ENCODE assay signal across 19 cellular contexts in the genomic region with DNA sequence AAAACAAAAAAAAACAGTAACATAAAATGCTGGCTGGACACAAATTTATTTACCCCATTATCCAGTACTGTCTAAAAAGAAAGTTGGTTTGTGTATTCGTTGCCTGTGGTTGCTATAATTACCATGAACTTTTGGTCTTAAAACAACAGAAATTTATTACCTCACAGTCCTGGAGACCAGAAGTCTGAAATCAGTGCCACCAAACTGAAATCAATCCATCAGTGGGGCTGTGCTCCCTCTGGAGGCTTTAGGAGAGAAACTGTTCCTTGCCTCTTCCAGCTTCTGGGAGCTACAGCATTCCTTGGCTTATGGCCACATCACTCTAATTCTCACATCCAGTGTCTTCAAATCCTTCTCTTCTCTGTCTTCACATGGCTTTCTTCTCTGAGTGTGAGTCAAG.
A peak's percentile ranks its signal among the peaks of the same experiment; 100 is the strongest.
DNase-seq lines count a peak whose midpoint lies in the region; ATAC-seq and TF ChIP-seq lines count a peak whose summit lies in the region.
"Had no signal": no experiment of that assay in that cellular context is flagged by ENCODE, and none has a peak within 500 bp of the region (broad histone marks: within the 10 kb centered on the region; RNA-seq: fewer than 3 reads in every experiment).

No MANE protein-coding gene starts in this region.

- H3K4me2 ChIP-seq in SK-N-SH, result no peak overlapping the region

- no peak; the same call in 1 of the 2 replicates for TF ChIP-seq CTCF in SK-N-SH (IDR thresholded peaks at IDR 0.05)
- TF ChIP-seq CTCF in retinal pigment epithelial cell (conservative IDR thresholded peaks at IDR 0.05; ENCODE audit: low read depth, low read length), result peak; percentile 6

- no peaks in the 10 kb centered on the region for H3K36me3 ChIP-seq in SK-N-SH (replicated peaks in 1 of 2; ENCODE audit: control insufficient read depth in 1 of 2, insufficient read depth in 2 of 2, low read length in 1 of 2)

- ATAC-seq in SK-N-SH treated with all-trans-retinoic acid at 6 μM for 48 hours (no peak), left ventricle myocardium superior (no peak)
- ATAC-seq: activated T-cell treated with anti-CD3 and anti-CD28 coated beads, Interleukin-2, amount 50 U/mL, for 72 hours had no signal

- no peak overlapping the region for H3K9ac ChIP-seq in SK-N-SH
- H3K9ac ChIP-seq: parathyroid adenoma had no signal

- H3K79me2 ChIP-seq in SK-N-SH (ENCODE audit: insufficient read depth), result no peaks in the 10 kb centered on the region
- H3K79me2 ChIP-seq: parathyroid adenoma had no signal

- no peak for TF ChIP-seq EP300 in SK-N-SH (IDR thresholded peaks at IDR 0.05; ENCODE audit: borderline replicate concordance in 1 of 2, low read depth in 1 of 2, low read length in 1 of 2)

- no peaks in the 10 kb centered on the region for H3K9me3 ChIP-seq in SK-N-SH

- intact Hi-C loops in left ventricle myocardium superior (cut with micrococcal nuclease), result no loop called here

- CTCF ChIA-PET in SK-N-SH (lab: Yijun Ruan, JAX), result interaction anchor here (1.5 kb wide), 1 partner anchor 9 kb away, joined by 4 read pairs; no protein-coding TSS in a partner anchor

- H3K9me2 ChIP-seq in SK-N-SH, result no peaks in the 10 kb centered on the region

- DNase-seq in SK-N-SH, result no peak
- peak; percentile 30 for DNase-seq in RKO (ENCODE audit: low spot score)
- peak; percentile 72 for DNase-seq in fibroblast of gingiva (ENCODE audit: low read depth)
- no peak for DNase-seq in retinal pigment epithelial cell (ENCODE audit: low read depth)
- no peak for DNase-seq in NCI-H128 (lab: John Stamatoyannopoulos, UW; ENCODE audit: unreplicated experiment)
- no peak for DNase-seq in left ventricle myocardium superior
- no peak for DNase-seq in COLO668 (lab: John Stamatoyannopoulos, UW; ENCODE audit: unreplicated experiment)
- DNase-seq: activated CD4-positive, alpha-beta memory T cell treated with anti-CD3 and anti-CD28 coated beads, Interleukin-2, amount 10 ng/mL, durations not matched to agents 7 days and 5 days; activated naive CD8-positive, alpha-beta T cell treated with anti-CD3 and anti-CD28 coated beads, Interleukin-2, amount 10 ng/mL, durations not matched to agents 7 days and 5 days; activated T-cell treated with anti-CD3 and anti-CD28 coated beads, Interleukin-2, amount 50 U/mL, for 72 hours; CD8-positive, alpha-beta memory T cell; GDM1; hippocampal formation; NCI-H1694; NCI-H446 treated with DMSO at 0.1 percent for 48 hours; stimulated activated naive CD4-positive, alpha-beta T cell treated with Interleukin-2 at 50 U/mL for 16 hours had no signal

- WGBS in SK-N-SH (ENCODE audit: low lambda C conversion rate), result 10% methylated on average over 1 of the region's 1 CpG

- no peaks in the 10 kb centered on the region for H3F3A ChIP-seq in SK-N-SH (replicated peaks; ENCODE audit: insufficient read depth)

- H3K4me1 ChIP-seq in SK-N-SH (ENCODE audit: control insufficient read depth in 1 of 2, insufficient read depth in 2 of 2, low read depth in 1 of 2, low read length in 1 of 2), result peaks cover 0 to 5% of the 10 kb centered on the region in 2 experiments; a peak in 1 of 4 replicates
- H3K4me1 ChIP-seq: parathyroid adenoma had no signal

- no peak overlapping the region for H3K27ac ChIP-seq in SK-N-SH (ENCODE audit: low read depth in 2 of 2, low read length in 1 of 2)
- H3K27ac ChIP-seq: parathyroid adenoma, SK-N-MC had no signal

- POLR2A ChIA-PET in SK-N-SH (lab: Yijun Ruan, JAX), result no interaction called here

- no peaks in the 10 kb centered on the region for H4K20me1 ChIP-seq in SK-N-SH (ENCODE audit: insufficient read depth)

- no peak overlapping the region for H2AFZ ChIP-seq in SK-N-SH (ENCODE audit: low read depth)
- H2AFZ ChIP-seq: parathyroid adenoma had no signal

- H3K27me3 ChIP-seq in SK-N-SH (ENCODE audit: insufficient read depth), result no peaks in the 10 kb centered on the region

- H3K4me3 ChIP-seq in SK-N-SH (ENCODE audit: low read depth in 2 of 2, low read length in 1 of 2) (no peak overlapping the region), retinal pigment epithelial cell (ENCODE audit: low read length) (no peak overlapping the region)
- H3K4me3 ChIP-seq: SK-N-MC had no signal

- TF ChIP-seq RAD21 in SK-N-SH (IDR thresholded peaks at IDR 0.05; ENCODE audit: low read length), result 0 out of 2 replicates have a peak, but pooled peaks have one; percentile 15

TF ChIP-seq in SK-N-SH, 30 proteins besides CTCF, POLR2A, EP300 and RAD21:
- TF ChIP-seq JUND (IDR thresholded peaks at IDR 0.05), result no peak
- no peak for TF ChIP-seq TEAD4 (IDR thresholded peaks at IDR 0.05; ENCODE audit: borderline replicate concordance, insufficient read depth)
- TF ChIP-seq, protein P1, sequence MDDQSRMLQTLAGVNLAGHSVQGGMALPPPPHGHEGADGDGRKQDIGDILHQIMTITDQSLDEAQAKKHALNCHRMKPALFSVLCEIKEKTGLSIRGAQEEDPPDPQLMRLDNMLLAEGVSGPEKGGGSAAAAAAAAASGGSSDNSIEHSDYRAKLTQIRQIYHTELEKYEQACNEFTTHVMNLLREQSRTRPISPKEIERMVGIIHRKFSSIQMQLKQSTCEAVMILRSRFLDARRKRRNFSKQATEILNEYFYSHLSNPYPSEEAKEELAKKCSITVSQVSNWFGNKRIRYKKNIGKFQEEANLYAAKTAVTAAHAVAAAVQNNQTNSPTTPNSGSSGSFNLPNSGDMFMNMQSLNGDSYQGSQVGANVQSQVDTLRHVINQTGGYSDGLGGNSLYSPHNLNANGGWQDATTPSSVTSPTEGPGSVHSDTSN (IDR thresholded peaks at IDR 0.05), result no peak
TF ChIP-seq in SK-N-SH: peak in this region for 0.

TF ChIP-seq in SK-N-SH treated with all-trans-retinoic acid at 6 μM for 48 hours, 23 proteins besides CTCF, POLR2A, EP300 and RAD21:
- TF ChIP-seq ZFP3 (CRISPR knock-in tag; IDR thresholded peaks at IDR 0.05) (no peak), SNAI2 (CRISPR knock-in tag; IDR thresholded peaks at IDR 0.05) (no peak), ZNF70 (CRISPR knock-in tag; IDR thresholded peaks at IDR 0.05) (no peak), ARNTL (CRISPR knock-in tag; IDR thresholded peaks at IDR 0.05; ENCODE audit: borderline replicate concordance, low read depth) (no peak), GLIS3 (CRISPR knock-in tag; IDR thresholded peaks at IDR 0.05) (no peak), ZNF8 (CRISPR knock-in tag; IDR thresholded peaks at IDR 0.05) (no peak), ZFP30 (CRISPR knock-in tag; IDR thresholded peaks at IDR 0.05) (no peak), ESRRG (CRISPR knock-in tag; IDR thresholded peaks at IDR 0.05) (no peak), BACH2 (CRISPR knock-in tag; IDR thresholded peaks at IDR 0.05; ENCODE audit: borderline replicate concordance) (no peak), RARB (CRISPR knock-in tag; IDR thresholded peaks at IDR 0.05) (no peak), OSR1 (CRISPR knock-in tag; IDR thresholded peaks at IDR 0.05) (no peak), TOX (CRISPR knock-in tag; IDR thresholded peaks at IDR 0.05; ENCODE audit: borderline replicate concordance) (no peak)
- TF ChIP-seq, protein P2, sequence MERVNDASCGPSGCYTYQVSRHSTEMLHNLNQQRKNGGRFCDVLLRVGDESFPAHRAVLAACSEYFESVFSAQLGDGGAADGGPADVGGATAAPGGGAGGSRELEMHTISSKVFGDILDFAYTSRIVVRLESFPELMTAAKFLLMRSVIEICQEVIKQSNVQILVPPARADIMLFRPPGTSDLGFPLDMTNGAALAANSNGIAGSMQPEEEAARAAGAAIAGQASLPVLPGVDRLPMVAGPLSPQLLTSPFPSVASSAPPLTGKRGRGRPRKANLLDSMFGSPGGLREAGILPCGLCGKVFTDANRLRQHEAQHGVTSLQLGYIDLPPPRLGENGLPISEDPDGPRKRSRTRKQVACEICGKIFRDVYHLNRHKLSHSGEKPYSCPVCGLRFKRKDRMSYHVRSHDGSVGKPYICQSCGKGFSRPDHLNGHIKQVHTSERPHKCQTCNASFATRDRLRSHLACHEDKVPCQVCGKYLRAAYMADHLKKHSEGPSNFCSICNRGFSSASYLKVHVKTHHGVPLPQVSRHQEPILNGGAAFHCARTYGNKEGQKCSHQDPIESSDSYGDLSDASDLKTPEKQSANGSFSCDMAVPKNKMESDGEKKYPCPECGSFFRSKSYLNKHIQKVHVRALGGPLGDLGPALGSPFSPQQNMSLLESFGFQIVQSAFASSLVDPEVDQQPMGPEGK (CRISPR knock-in tag; IDR thresholded peaks at IDR 0.05; ENCODE audit: borderline replicate concordance), result no peak
- TF ChIP-seq, protein P3, sequence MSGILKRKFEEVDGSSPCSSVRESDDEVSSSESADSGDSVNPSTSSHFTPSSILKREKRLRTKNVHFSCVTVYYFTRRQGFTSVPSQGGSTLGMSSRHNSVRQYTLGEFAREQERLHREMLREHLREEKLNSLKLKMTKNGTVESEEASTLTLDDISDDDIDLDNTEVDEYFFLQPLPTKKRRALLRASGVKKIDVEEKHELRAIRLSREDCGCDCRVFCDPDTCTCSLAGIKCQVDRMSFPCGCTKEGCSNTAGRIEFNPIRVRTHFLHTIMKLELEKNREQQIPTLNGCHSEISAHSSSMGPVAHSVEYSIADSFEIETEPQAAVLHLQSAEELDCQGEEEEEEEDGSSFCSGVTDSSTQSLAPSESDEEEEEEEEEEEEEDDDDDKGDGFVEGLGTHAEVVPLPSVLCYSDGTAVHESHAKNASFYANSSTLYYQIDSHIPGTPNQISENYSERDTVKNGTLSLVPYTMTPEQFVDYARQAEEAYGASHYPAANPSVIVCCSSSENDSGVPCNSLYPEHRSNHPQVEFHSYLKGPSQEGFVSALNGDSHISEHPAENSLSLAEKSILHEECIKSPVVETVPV (CRISPR knock-in tag; IDR thresholded peaks at IDR 0.05), result no peak

Comparison
In these comparisons a context has a peak if more than half of its experiments do, and no peak if none do; other contexts are left out.
1. DNase-seq: peak in RKO (single experiment) and fibroblast of gingiva (single experiment); none in SK-N-SH (single experiment), retinal pigment epithelial cell (single experiment), NCI-H128 (single experiment), left ventricle myocardium superior (single experiment) and COLO668 (single experiment).